ENCODE assay signal across 10 cellular contexts in genomic region chr20:50528804-50529351, GRCh38. TPM values are rescaled to one million over a fixed set of nuclear protein-coding genes. Genes with fewer than 3 reads are reported as not detected.
DNase-seq lines count a peak whose midpoint lies in the region; ATAC-seq and TF ChIP-seq lines count a peak whose summit lies in the region.
"Had no signal": no experiment of that assay in that cellular context is flagged by ENCODE, and none has a peak within 500 bp of the region (broad histone marks: within the 10 kb centered on the region; RNA-seq: fewer than 3 reads in every experiment).

No MANE protein-coding gene starts in this region.

- no peaks in the 10 kb centered on the region for H3K27me3 Mint-ChIP-seq in activated naive CD4-positive, alpha-beta T cell treated with anti-CD3 and anti-CD28 coated beads for 36 hours (ENCODE audit: low read depth)
- H3K27me3 Mint-ChIP-seq in stimulated activated naive CD8-positive, alpha-beta T cell treated with anti-CD3 and anti-CD28 coated beads, Interleukin-15, Interleukin-2, amounts not matched to agents 100 ng/mL and 50 ng/mL, for 24 hours: no peaks in the 10 kb centered on the region

- no peak overlapping the region for H3K4me3 ChIP-seq in esophagus muscularis mucosa

- TF ChIP-seq CTCF in esophagus muscularis mucosa (IDR thresholded peaks at IDR 0.05): no peak

- no peaks in the 10 kb centered on the region for H3K36me3 ChIP-seq in esophagus muscularis mucosa

- H3K9me3 Mint-ChIP-seq in activated naive CD4-positive, alpha-beta T cell treated with anti-CD3 and anti-CD28 coated beads for 36 hours: no peaks in the 10 kb centered on the region
- H3K9me3 Mint-ChIP-seq in stimulated activated naive CD8-positive, alpha-beta T cell treated with anti-CD3 and anti-CD28 coated beads, Interleukin-15, Interleukin-2, amounts not matched to agents 100 ng/mL and 50 ng/mL, for 24 hours: no peaks in the 10 kb centered on the region

- CTCF ChIA-PET in activated naive CD4-positive, alpha-beta T cell treated with anti-CD3 and anti-CD28 coated beads for 36 hours (lab: Charles Lee): interaction anchor here (0.5 to 1.0 kb wide), 4 partner anchors 16 to 263 kb away, joined by 3 to 4 read pairs (median 4); no protein-coding TSS in a partner anchor

- peaks cover 31% of the 10 kb centered on the region for H3K4me1 Mint-ChIP-seq in activated naive CD4-positive, alpha-beta T cell treated with anti-CD3 and anti-CD28 coated beads for 36 hours (ENCODE audit: low read depth)
- peaks cover 32% of the 10 kb centered on the region for H3K4me1 Mint-ChIP-seq in stimulated activated naive CD8-positive, alpha-beta T cell treated with anti-CD3 and anti-CD28 coated beads, Interleukin-15, Interleukin-2, amounts not matched to agents 100 ng/mL and 50 ng/mL, for 24 hours (ENCODE audit: low read depth)

- TF ChIP-seq POLR2A in esophagus muscularis mucosa (IDR thresholded peaks at IDR 0.05; ENCODE audit: low read depth): no peak

- intact Hi-C loops in activated naive CD4-positive, alpha-beta T cell treated with anti-CD3 and anti-CD28 coated beads for 36 hours (cut with micrococcal nuclease): loop anchor here (1.0 to 2.0 kb wide), 5 partner anchors 10 to 32 kb away; no protein-coding TSS in a partner anchor
- intact Hi-C loops in esophagus muscularis mucosa (cut with DNase I): no loop called here

- peaks cover 7% of the 10 kb centered on the region for H3K36me3 Mint-ChIP-seq in activated naive CD4-positive, alpha-beta T cell treated with anti-CD3 and anti-CD28 coated beads for 36 hours (ENCODE audit: low read depth)
- H3K36me3 Mint-ChIP-seq in stimulated activated naive CD8-positive, alpha-beta T cell treated with anti-CD3 and anti-CD28 coated beads, Interleukin-15, Interleukin-2, amounts not matched to agents 100 ng/mL and 50 ng/mL, for 24 hours (ENCODE audit: low read depth): peaks cover 16% of the 10 kb centered on the region

- DNase-seq in activated naive CD4-positive, alpha-beta T cell treated with anti-CD3 and anti-CD28 coated beads for 36 hours: peak; percentile 24
- no peak for DNase-seq in activated naive CD4-positive, alpha-beta T cell treated with anti-CD3 and anti-CD28 coated beads, Interleukin-2, amount 50 U/mL, for 16 hours
- DNase-seq in esophagus muscularis mucosa (ENCODE audit: extremely low spot score) (no peak), NCI-H226 (no peak), CD1c-positive myeloid dendritic cell (ENCODE audit: extremely low spot score) (no peak)
- DNase-seq: AML-193 had no signal

- peak; percentile 43 for ATAC-seq in HG02981 (IDR thresholded peaks at IDR 0.05; ENCODE audit: unreplicated experiment)
- ATAC-seq in HG03469 (IDR thresholded peaks at IDR 0.05; ENCODE audit: unreplicated experiment): no peak

- TF ChIP-seq EP300 in esophagus muscularis mucosa (IDR thresholded peaks at IDR 0.05): no peak

- H3K27me3 ChIP-seq in esophagus muscularis mucosa: no peaks in the 10 kb centered on the region

- peak overlapping the region; percentile 37 to 77 (median 71) for H3K27ac ChIP-seq in esophagus muscularis mucosa (replicated peaks in 1 of 4)
- H3K27ac ChIP-seq: KMS-11 had no signal

- 74% methylated on average over 6 of the region's 6 CpGs for WGBS in esophagus muscularis mucosa

- peaks cover 52 to 89% (median 80%) of the 10 kb centered on the region in 4 donors for H3K4me1 ChIP-seq in esophagus muscularis mucosa

- no peak overlapping the region for H3K27ac Mint-ChIP-seq in activated naive CD4-positive, alpha-beta T cell treated with anti-CD3 and anti-CD28 coated beads for 36 hours
- H3K27ac Mint-ChIP-seq in stimulated activated naive CD8-positive, alpha-beta T cell treated with anti-CD3 and anti-CD28 coated beads, Interleukin-15, Interleukin-2, amounts not matched to agents 100 ng/mL and 50 ng/mL, for 24 hours: peak overlapping the region; percentile 90

- H3K4me3 Mint-ChIP-seq in activated naive CD4-positive, alpha-beta T cell treated with anti-CD3 and anti-CD28 coated beads for 36 hours: no peak overlapping the region
- peak overlapping the region; percentile 36 for H3K4me3 Mint-ChIP-seq in stimulated activated naive CD8-positive, alpha-beta T cell treated with anti-CD3 and anti-CD28 coated beads, Interleukin-15, Interleukin-2, amounts not matched to agents 100 ng/mL and 50 ng/mL, for 24 hours

- no peaks in the 10 kb centered on the region for H3K9me3 ChIP-seq in esophagus muscularis mucosa

RNA-seq across cellular contexts. Expression of gene PTPN1, which starts 18.7 kb away (rescaled TPM):
- 100 to 1,000 TPM; 111 to 119 TPM for total RNA-seq in activated naive CD4-positive, alpha-beta T cell treated with anti-CD3 and anti-CD28 coated beads for 36 hours
- total RNA-seq in esophagus muscularis mucosa: 10 to 100 TPM; 21.2 to 49.0 (median 41.0) TPM
